Comparison of ENCODE assay signal across 17 cellular contexts in the genomic region with DNA sequence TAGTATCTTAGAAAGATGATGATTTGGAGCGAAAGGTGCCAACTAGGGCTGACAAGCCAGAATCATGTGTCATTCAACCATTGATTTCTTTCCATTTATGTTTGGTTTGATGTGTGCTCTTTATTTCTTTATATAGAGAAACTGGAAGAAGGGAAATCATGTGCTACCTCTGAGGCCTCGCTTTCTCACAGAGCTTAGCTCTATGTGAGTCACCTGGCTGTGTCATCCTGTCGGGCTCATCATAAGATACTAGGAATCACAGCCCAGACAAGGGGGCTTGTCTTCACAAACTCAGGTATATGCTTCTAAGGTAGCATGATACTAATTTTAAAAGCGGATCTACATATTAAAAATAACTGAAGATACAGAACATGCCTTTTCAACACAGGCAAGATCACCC.
DNase-seq lines count a peak whose midpoint lies in the region; ATAC-seq and TF ChIP-seq lines count a peak whose summit lies in the region.
"Had no signal": no experiment of that assay in that cellular context is flagged by ENCODE, and none has a peak within 500 bp of the region (broad histone marks: within the 10 kb centered on the region; RNA-seq: fewer than 3 reads in every experiment).

No MANE protein-coding gene starts in this region.

- no peak for ATAC-seq in IMR-90 (ENCODE audit: low read depth)
- no peak for ATAC-seq in HG03460 (IDR thresholded peaks at IDR 0.05; ENCODE audit: unreplicated experiment)
- ATAC-seq: left ventricle myocardium superior; naive thymus-derived CD4-positive, alpha-beta T cell; stimulated activated effector memory CD8-positive, alpha-beta T cell treated with anti-CD3 and anti-CD28 coated beads, Interleukin-12 subunit alpha, Interleukin-12 subunit beta, amount 100 ng/mL, for 72 hours had no signal

- peak; percentile 10 for DNase-seq in activated CD4-positive, alpha-beta memory T cell treated with anti-CD3 and anti-CD28 coated beads for 36 hours
- no peak for DNase-seq in activated CD4-positive, alpha-beta memory T cell treated with anti-CD3 and anti-CD28 coated beads, Interleukin-2, amount 10 ng/mL, durations not matched to agents 7 days and 5 days
- DNase-seq in IMR-90 (peak; percentile 71), MCF 10A (ENCODE audit: unreplicated experiment) (peak; percentile 87), kidney tubule cell (ENCODE audit: low spot score) (peak; percentile 70), NCI-H2081 treated with DMSO at 0.1 percent for 48 hours (lab: John Stamatoyannopoulos, UW) (no peak), colonic mucosa (no peak)
- DNase-seq: activated naive CD8-positive, alpha-beta T cell treated with anti-CD3 and anti-CD28 coated beads, Interleukin-2, amount 10 ng/mL, durations not matched to agents 7 days and 5 days; CD8-positive, alpha-beta memory T cell; cerebellar nuclear complex; hippocampal formation; left ventricle myocardium superior; naive thymus-derived CD4-positive, alpha-beta T cell; NCI-H2107 had no signal

- no peak for TF ChIP-seq RAD21 in IMR-90 (IDR thresholded peaks at IDR 0.05; ENCODE audit: low read length)

- no CpG with 5 or more reads among the region's 4 CpGs for WGBS in IMR-90 (ENCODE audit: extremely low coverage in 2 of 2, insufficient read length in 1 of 2), 2 experiments

- no peaks in the 10 kb centered on the region for H3K36me3 Mint-ChIP-seq in activated CD4-positive, alpha-beta memory T cell treated with anti-CD3 and anti-CD28 coated beads for 36 hours
- no peaks in the 10 kb centered on the region for H3K36me3 Mint-ChIP-seq in activated CD4-positive, alpha-beta memory T cell treated with anti-CD3 and anti-CD28 coated beads, Interleukin-2, amount 10 ng/mL, durations not matched to agents 7 days and 5 days (ENCODE audit: low read depth)
- H3K36me3 Mint-ChIP-seq in MCF 10A (ENCODE audit: insufficient read depth, unreplicated experiment) = peaks cover 6% of the 10 kb centered on the region
- H3K36me3 Mint-ChIP-seq: activated naive CD8-positive, alpha-beta T cell treated with anti-CD3 and anti-CD28 coated beads, Interleukin-2, amount 10 ng/mL, durations not matched to agents 7 days and 5 days; CD8-positive, alpha-beta memory T cell; naive thymus-derived CD4-positive, alpha-beta T cell; stimulated activated effector memory CD8-positive, alpha-beta T cell treated with anti-CD3 and anti-CD28 coated beads, Interleukin-12 subunit alpha, Interleukin-12 subunit beta, amount 100 ng/mL, for 72 hours had no signal

- no peak overlapping the region for H2AFZ ChIP-seq in IMR-90 (replicated peaks; ENCODE audit: low read length, poor library complexity)

- TF ChIP-seq CTCF in IMR-90 (conservative IDR thresholded peaks at IDR 0.05; ENCODE audit: low read depth, low read length) (no peak), MCF 10A (IDR thresholded peaks at IDR 0.05; ENCODE audit: unreplicated experiment) (no peak), colonic mucosa (IDR thresholded peaks at IDR 0.05) (no peak)

- no peaks in the 10 kb centered on the region for H3K9me3 ChIP-seq in IMR-90 (ENCODE audit: control insufficient read depth, insufficient read depth, low read length)
- H3K9me3 ChIP-seq in colonic mucosa = no peaks in the 10 kb centered on the region
- H3K9me3 ChIP-seq: prostate gland had no signal

- H3K4me2 ChIP-seq in IMR-90 (ENCODE audit: low read depth, low read length) = no peak overlapping the region

- H4K8ac ChIP-seq in IMR-90 (ENCODE audit: low read depth in 2 of 2, low read length in 2 of 2) = no peak overlapping the region

- H4K91ac ChIP-seq in IMR-90 (ENCODE audit: insufficient read depth, low read depth, low read length) = no peak overlapping the region

- H3K4me1 ChIP-seq in IMR-90 (ENCODE audit: control insufficient read depth, insufficient read depth, low read length) = peaks cover 2% of the 10 kb centered on the region; the same call in 1 of the 2 replicates
- H3K4me1 ChIP-seq in colonic mucosa = no peaks in the 10 kb centered on the region
- H3K4me1 ChIP-seq: prostate gland had no signal

- H3K27ac ChIP-seq in IMR-90 (ENCODE audit: insufficient read depth, low read length) (no peak overlapping the region), colonic mucosa (no peak overlapping the region)
- H3K27ac ChIP-seq: prostate gland had no signal

- no peak overlapping the region for H3K14ac ChIP-seq in IMR-90 (replicated peaks; ENCODE audit: low read depth, low read length)

- no peak overlapping the region for H3K23ac ChIP-seq in IMR-90 (ENCODE audit: low read depth, low read length)

- H2BK20ac ChIP-seq in IMR-90 (ENCODE audit: low read depth, low read length) = no peak overlapping the region

- no peak overlapping the region for H3K9ac ChIP-seq in IMR-90 (ENCODE audit: low read depth, low read length)
- no peak overlapping the region for H3K9ac ChIP-seq in colonic mucosa (ENCODE audit: low read depth in 2 of 2, low read length in 2 of 2)

- no peak overlapping the region for H2AK5ac ChIP-seq in IMR-90 (ENCODE audit: low read depth, low read length)

- no peak overlapping the region for H3K4me3 Mint-ChIP-seq in activated CD4-positive, alpha-beta memory T cell treated with anti-CD3 and anti-CD28 coated beads for 36 hours
- no peak overlapping the region for H3K4me3 Mint-ChIP-seq in activated CD4-positive, alpha-beta memory T cell treated with anti-CD3 and anti-CD28 coated beads, Interleukin-2, amount 10 ng/mL, durations not matched to agents 7 days and 5 days
- peak overlapping the region; percentile 47 for H3K4me3 Mint-ChIP-seq in MCF 10A (ENCODE audit: unreplicated experiment)
- H3K4me3 Mint-ChIP-seq: activated naive CD8-positive, alpha-beta T cell treated with anti-CD3 and anti-CD28 coated beads, Interleukin-2, amount 10 ng/mL, durations not matched to agents 7 days and 5 days; CD8-positive, alpha-beta memory T cell; naive thymus-derived CD4-positive, alpha-beta T cell; stimulated activated effector memory CD8-positive, alpha-beta T cell treated with anti-CD3 and anti-CD28 coated beads, Interleukin-12 subunit alpha, Interleukin-12 subunit beta, amount 100 ng/mL, for 72 hours had no signal

- in situ Hi-C loops in IMR-90 (cut with MboI; ENCODE audit: low sequenced_read_pairs) = no loop called here

- H4K20me1 ChIP-seq in IMR-90 (ENCODE audit: insufficient read depth, low read length) = no peaks in the 10 kb centered on the region

- no peak overlapping the region for H3K4me3 ChIP-seq in IMR-90 (ENCODE audit: insufficient read depth, low read depth, low read length)
- no peak overlapping the region for H3K4me3 ChIP-seq in colonic mucosa
- H3K4me3 ChIP-seq: prostate gland had no signal

- BruUV-seq in IMR-90 (replicated peaks; lab: Mats Ljungman, UMichigan) = no TSS peak
- no TSS peak for BruUV-seq in MCF 10A (replicated peaks; lab: Mats Ljungman, UMichigan)

- H3K4me1 Mint-ChIP-seq in activated CD4-positive, alpha-beta memory T cell treated with anti-CD3 and anti-CD28 coated beads for 36 hours (ENCODE audit: low read depth) = no peaks in the 10 kb centered on the region
- H3K4me1 Mint-ChIP-seq in activated CD4-positive, alpha-beta memory T cell treated with anti-CD3 and anti-CD28 coated beads, Interleukin-2, amount 10 ng/mL, durations not matched to agents 7 days and 5 days = no peaks in the 10 kb centered on the region
- peaks cover 39% of the 10 kb centered on the region for H3K4me1 Mint-ChIP-seq in MCF 10A (ENCODE audit: insufficient read depth, unreplicated experiment)
- H3K4me1 Mint-ChIP-seq: activated naive CD8-positive, alpha-beta T cell treated with anti-CD3 and anti-CD28 coated beads, Interleukin-2, amount 10 ng/mL, durations not matched to agents 7 days and 5 days; CD8-positive, alpha-beta memory T cell; naive thymus-derived CD4-positive, alpha-beta T cell; stimulated activated effector memory CD8-positive, alpha-beta T cell treated with anti-CD3 and anti-CD28 coated beads, Interleukin-12 subunit alpha, Interleukin-12 subunit beta, amount 100 ng/mL, for 72 hours had no signal

- CTCF ChIA-PET in activated CD4-positive, alpha-beta memory T cell treated with anti-CD3 and anti-CD28 coated beads for 36 hours (lab: Charles Lee) = interaction anchor here (1.7 kb wide), 1 partner anchor 130 kb away, joined by 7 read pairs; the partner anchor contains the start of gene GEMIN8
- CTCF ChIA-PET in activated CD4-positive, alpha-beta memory T cell treated with anti-CD3 and anti-CD28 coated beads, Interleukin-2, amount 10 ng/mL, durations not matched to agents 7 days and 5 days (lab: Charles Lee) = no interaction called here
- CTCF ChIA-PET in IMR-90 (lab: Yijun Ruan, JAX) = no interaction called here
- CTCF ChIA-PET in MCF 10A (lab: Yijun Ruan, JAX) = interaction anchor here (0.5 to 1.7 kb wide), 11 partner anchors 22 to 1818 kb away, joined by 3 to 8 read pairs (median 3); partner anchors contain the start of genes OFD1 and TRAPPC2

- H3K27ac Mint-ChIP-seq in activated CD4-positive, alpha-beta memory T cell treated with anti-CD3 and anti-CD28 coated beads for 36 hours = no peak overlapping the region
- no peak overlapping the region for H3K27ac Mint-ChIP-seq in activated CD4-positive, alpha-beta memory T cell treated with anti-CD3 and anti-CD28 coated beads, Interleukin-2, amount 10 ng/mL, durations not matched to agents 7 days and 5 days
- peak overlapping the region; percentile 83 for H3K27ac Mint-ChIP-seq in MCF 10A (ENCODE audit: low read depth, unreplicated experiment)
- H3K27ac Mint-ChIP-seq: activated naive CD8-positive, alpha-beta T cell treated with anti-CD3 and anti-CD28 coated beads, Interleukin-2, amount 10 ng/mL, durations not matched to agents 7 days and 5 days; CD8-positive, alpha-beta memory T cell; naive thymus-derived CD4-positive, alpha-beta T cell; stimulated activated effector memory CD8-positive, alpha-beta T cell treated with anti-CD3 and anti-CD28 coated beads, Interleukin-12 subunit alpha, Interleukin-12 subunit beta, amount 100 ng/mL, for 72 hours had no signal

- no peak overlapping the region for H3K56ac ChIP-seq in IMR-90 (ENCODE audit: extremely low read depth, insufficient read depth, low read length)

- peak overlapping the region; percentile 43; the same call in 1 of the 2 replicates for H3K18ac ChIP-seq in IMR-90 (ENCODE audit: low read depth, low read length)

- no peak for TF ChIP-seq POLR2A in IMR-90 (IDR thresholded peaks at IDR 0.05; ENCODE audit: low read depth, low read length)

- intact Hi-C loops in activated CD4-positive, alpha-beta memory T cell treated with anti-CD3 and anti-CD28 coated beads for 36 hours (cut with micrococcal nuclease) = loop anchor here (1.0 to 2.0 kb wide), 2 partner anchors 128 to 134 kb away; no protein-coding TSS in a partner anchor
- intact Hi-C loops in IMR-90 (cut with micrococcal nuclease) = no loop called here
- intact Hi-C loops in MCF 10A (cut with micrococcal nuclease) = loop anchor here (1.0 to 10.0 kb wide), 4 partner anchors 39 to 244 kb away; partner anchors contain the start of gene TCEANC
- intact Hi-C loops in colonic mucosa (cut with DNase I) = no loop called here

- POLR2A ChIA-PET in activated CD4-positive, alpha-beta memory T cell treated with anti-CD3 and anti-CD28 coated beads for 36 hours (lab: Charles Lee) = no interaction called here
- POLR2A ChIA-PET in activated CD4-positive, alpha-beta memory T cell treated with anti-CD3 and anti-CD28 coated beads, Interleukin-2, amount 10 ng/mL, durations not matched to agents 7 days and 5 days (lab: Charles Lee) = no interaction called here
- POLR2A ChIA-PET in IMR-90 (lab: Charles Lee; ENCODE audit: unreplicated experiment) = no interaction called here
- POLR2A ChIA-PET in MCF 10A (lab: Yijun Ruan, JAX) = interaction anchor here (0.6 to 3.4 kb wide), 10 partner anchors 36 to 205 kb away, joined by 3 to 36 read pairs (median 6); partner anchors contain the start of genes GEMIN8 and OFD1

- H3K27me3 Mint-ChIP-seq in activated CD4-positive, alpha-beta memory T cell treated with anti-CD3 and anti-CD28 coated beads for 36 hours = no peaks in the 10 kb centered on the region
- peaks cover 6% of the 10 kb centered on the region for H3K27me3 Mint-ChIP-seq in activated CD4-positive, alpha-beta memory T cell treated with anti-CD3 and anti-CD28 coated beads, Interleukin-2, amount 10 ng/mL, durations not matched to agents 7 days and 5 days
- H3K27me3 Mint-ChIP-seq in MCF 10A (ENCODE audit: insufficient read depth, unreplicated experiment) = peaks cover 18% of the 10 kb centered on the region
- H3K27me3 Mint-ChIP-seq: activated naive CD8-positive, alpha-beta T cell treated with anti-CD3 and anti-CD28 coated beads, Interleukin-2, amount 10 ng/mL, durations not matched to agents 7 days and 5 days had no signal

- no peaks in the 10 kb centered on the region for H3K9me3 Mint-ChIP-seq in activated CD4-positive, alpha-beta memory T cell treated with anti-CD3 and anti-CD28 coated beads for 36 hours
- no peaks in the 10 kb centered on the region for H3K9me3 Mint-ChIP-seq in activated CD4-positive, alpha-beta memory T cell treated with anti-CD3 and anti-CD28 coated beads, Interleukin-2, amount 10 ng/mL, durations not matched to agents 7 days and 5 days
- H3K9me3 Mint-ChIP-seq in MCF 10A (ENCODE audit: unreplicated experiment) = no peaks in the 10 kb centered on the region
- H3K9me3 Mint-ChIP-seq: activated naive CD8-positive, alpha-beta T cell treated with anti-CD3 and anti-CD28 coated beads, Interleukin-2, amount 10 ng/mL, durations not matched to agents 7 days and 5 days; CD8-positive, alpha-beta memory T cell; naive thymus-derived CD4-positive, alpha-beta T cell; stimulated activated effector memory CD8-positive, alpha-beta T cell treated with anti-CD3 and anti-CD28 coated beads, Interleukin-12 subunit alpha, Interleukin-12 subunit beta, amount 100 ng/mL, for 72 hours had no signal

- no peak overlapping the region for H2BK5ac ChIP-seq in IMR-90 (ENCODE audit: low read depth, low read length, poor library complexity, severe bottlenecking)

- no peak overlapping the region for H2AK9ac ChIP-seq in IMR-90 (replicated peaks; ENCODE audit: low read depth, low read length, poor library complexity)

- H2BK120ac ChIP-seq in IMR-90 (ENCODE audit: low read depth, low read length) = no peak overlapping the region

- no peak overlapping the region for H3K4ac ChIP-seq in IMR-90 (ENCODE audit: low read depth, low read length)

- no peaks in the 10 kb centered on the region; the same call in 1 of the 2 replicates for H3K9me1 ChIP-seq in IMR-90 (ENCODE audit: insufficient read depth, low read length)

- no peaks in the 10 kb centered on the region for H3K79me1 ChIP-seq in IMR-90 (ENCODE audit: low read depth in 1 of 2, low read length in 2 of 2)

- H3K36me3 ChIP-seq in IMR-90 (ENCODE audit: control insufficient read depth, insufficient read depth, low read length) (no peaks in the 10 kb centered on the region), colonic mucosa (no peaks in the 10 kb centered on the region)
- H3K36me3 ChIP-seq: prostate gland had no signal

- no peak overlapping the region for H2BK15ac ChIP-seq in IMR-90 (ENCODE audit: low read depth, low read length)

- dilution Hi-C loops in IMR-90 (cut with HindIII; ENCODE audit: low sequenced_read_pairs, unreplicated experiment) = no loop called here

- no peak overlapping the region for H4K5ac ChIP-seq in IMR-90 (ENCODE audit: low read depth, low read length)

- H3K27me3 ChIP-seq in IMR-90 (ENCODE audit: control insufficient read depth, insufficient read depth, low read length) = peaks cover 3% of the 10 kb centered on the region; the same call in 1 of the 2 replicates
- H3K27me3 ChIP-seq in colonic mucosa = peaks cover 4% of the 10 kb centered on the region

Comparison
In these comparisons a context has a peak if more than half of its experiments do, and no peak if none do; other contexts are left out.
1. DNase-seq: peak in activated CD4-positive, alpha-beta memory T cell treated with anti-CD3 and anti-CD28 coated beads for 36 hours (single experiment), IMR-90 (single experiment), MCF 10A (single experiment) and kidney tubule cell (single experiment); none in activated CD4-positive, alpha-beta memory T cell treated with anti-CD3 and anti-CD28 coated beads, Interleukin-2, amount 10 ng/mL, durations not matched to agents 7 days and 5 days (single experiment), NCI-H2081 treated with DMSO at 0.1 percent for 48 hours (single experiment) and colonic mucosa (single experiment).
2. CTCF ChIA-PET loops: an anchor here in activated CD4-positive, alpha-beta memory T cell treated with anti-CD3 and anti-CD28 coated beads for 36 hours (1.7 kb wide) and MCF 10A (0.5 to 1.7 kb wide); none called in activated CD4-positive, alpha-beta memory T cell treated with anti-CD3 and anti-CD28 coated beads, Interleukin-2, amount 10 ng/mL, durations not matched to agents 7 days and 5 days and IMR-90.
3. intact Hi-C loops: an anchor here in activated CD4-positive, alpha-beta memory T cell treated with anti-CD3 and anti-CD28 coated beads for 36 hours (1.0 to 2.0 kb wide) and MCF 10A (1.0 to 10.0 kb wide); none called in IMR-90 and colonic mucosa.